1 cellular context compared by ENCODE assay signal in genomic region chr19:42176990-42177685, GRCh38.
TF ChIP-seq lines count a peak whose summit lies in the region.

No MANE protein-coding gene starts in this region.

TF ChIP-seq in SK-N-SH, 30 proteins besides CTCF, POLR2A, EP300 and RAD21 (continued from another document):
- TF ChIP-seq REST (IDR thresholded peaks at IDR 0.05; ENCODE audit: low read depth, low read length) = no peak
